In the genomic region with DNA sequence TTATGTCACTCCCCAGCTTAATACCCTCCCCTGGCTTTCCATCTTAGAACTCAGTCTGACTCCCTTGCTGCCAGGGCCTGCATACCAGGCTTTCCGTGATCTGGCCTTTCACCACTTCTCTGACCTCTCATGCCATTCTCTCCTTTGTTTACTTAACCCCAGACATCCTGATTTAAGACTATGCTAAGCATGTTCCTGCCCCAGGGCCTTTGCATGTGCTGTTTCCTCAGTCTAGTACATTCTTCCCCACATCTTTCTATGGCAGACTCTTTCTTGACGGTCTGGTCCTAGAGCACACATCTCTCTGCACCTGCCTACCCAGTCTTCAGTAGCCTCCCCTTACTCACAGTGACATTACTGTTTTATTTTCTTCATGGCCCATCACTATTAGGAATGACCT, we compare ENCODE assay signal across 1 cellular context.
TF ChIP-seq lines count a peak whose summit lies in the region.

No MANE protein-coding gene starts in this region.

TF ChIP-seq in HepG2, 621 proteins besides CTCF, POLR2A, EP300 and RAD21:
- TF ChIP-seq ZMYM3 (CRISPR knock-in tag; IDR thresholded peaks at IDR 0.05) = peak; percentile 57; the same call in 1 of the 2 replicates
- TF ChIP-seq ZNF230 (CRISPR knock-in tag; IDR thresholded peaks at IDR 0.05) = no peak
- no peak for TF ChIP-seq ETV6 (CRISPR knock-in tag; conservative IDR thresholded peaks at IDR 0.05)
- TF ChIP-seq, protein P1, sequence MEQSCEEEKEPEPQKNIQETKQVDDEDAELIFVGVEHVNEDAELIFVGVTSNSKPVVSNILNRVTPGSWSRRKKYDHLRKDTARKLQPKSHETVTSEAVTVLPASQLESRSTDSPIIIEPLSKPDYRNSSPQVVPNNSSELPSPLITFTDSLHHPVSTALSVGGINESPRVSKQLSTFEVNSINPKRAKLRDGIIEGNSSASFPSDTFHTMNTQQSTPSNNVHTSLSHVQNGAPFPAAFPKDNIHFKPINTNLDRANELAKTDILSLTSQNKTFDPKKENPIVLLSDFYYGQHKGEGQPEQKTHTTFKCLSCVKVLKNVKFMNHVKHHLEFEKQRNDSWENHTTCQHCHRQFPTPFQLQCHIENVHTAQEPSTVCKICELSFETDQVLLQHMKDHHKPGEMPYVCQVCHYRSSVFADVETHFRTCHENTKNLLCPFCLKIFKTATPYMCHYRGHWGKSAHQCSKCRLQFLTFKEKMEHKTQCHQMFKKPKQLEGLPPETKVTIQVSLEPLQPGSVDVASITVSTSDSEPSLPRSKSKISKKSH (CRISPR knock-in tag; IDR thresholded peaks at IDR 0.05; ENCODE audit: borderline replicate concordance) = no peak
- TF ChIP-seq, protein P2, sequence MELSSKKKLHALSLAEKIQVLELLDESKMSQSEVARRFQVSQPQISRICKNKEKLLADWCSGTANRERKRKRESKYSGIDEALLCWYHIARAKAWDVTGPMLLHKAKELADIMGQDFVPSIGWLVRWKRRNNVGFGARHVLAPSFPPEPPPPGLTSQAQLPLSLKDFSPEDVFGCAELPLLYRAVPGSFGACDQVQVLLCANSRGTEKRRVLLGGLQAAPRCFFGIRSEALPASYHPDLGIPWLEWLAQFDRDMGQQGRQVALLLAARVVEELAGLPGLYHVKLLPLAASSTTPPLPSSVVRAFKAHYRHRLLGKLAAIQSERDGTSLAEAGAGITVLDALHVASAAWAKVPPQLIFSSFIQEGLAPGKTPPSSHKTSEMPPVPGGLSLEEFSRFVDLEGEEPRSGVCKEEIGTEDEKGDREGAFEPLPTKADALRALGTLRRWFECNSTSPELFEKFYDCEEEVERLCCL (CRISPR knock-in tag; IDR thresholded peaks at IDR 0.05; ENCODE audit: borderline replicate concordance) = no peak
- TF ChIP-seq ZNF792 (CRISPR knock-in tag; IDR thresholded peaks at IDR 0.05) = no peak
- no peak for TF ChIP-seq MXD4 (CRISPR knock-in tag; IDR thresholded peaks at IDR 0.05)
